In genomic region chr4:73070072-73070385, GRCh38 we compare ENCODE assay signal across 8 cellular contexts.
A peak's percentile ranks its signal among the peaks of the same experiment; 100 is the strongest.
DNase-seq lines count a peak whose midpoint lies in the region; TF ChIP-seq lines count a peak whose summit lies in the region.

No MANE protein-coding gene starts in this region.

- H3K4me3 ChIP-seq in HFF-Myc (replicated peaks; ENCODE audit: low read depth, low read length) = peak overlapping the region; percentile 70

- peaks cover 24% of the 10 kb centered on the region for H3K4me1 Mint-ChIP-seq in dendritic cell treated with granulocyte-macrophage colony-stimulating factor and Interleukin-4, amounts not matched to agents 40 ng/mL and 50 ng/mL, for 4 days (ENCODE audit: low read depth)
- peaks cover 19% of the 10 kb centered on the region for H3K4me1 Mint-ChIP-seq in nephron

- TF ChIP-seq CTCF in HFF-Myc (IDR thresholded peaks at IDR 0.05; ENCODE audit: low read depth, low read length, missing control alignments) (no peak), nephron (IDR thresholded peaks at IDR 0.05; ENCODE audit: unreplicated experiment in 3 of 3) (no peak)

- DNase-seq in SHP77 treated with DMSO at 0.1 percent for 48 hours (lab: John Stamatoyannopoulos, UW) = peak; percentile 84
- no peak for DNase-seq in SHP77 (lab: John Stamatoyannopoulos, UW)
- DNase-seq in HFF-Myc (ENCODE audit: extremely low read depth, low read depth) = no peak
- peak; percentile 72 for DNase-seq in NCI-H2227 (lab: John Stamatoyannopoulos, UW; ENCODE audit: unreplicated experiment)
- DNase-seq in stimulated activated CD4-positive, alpha-beta T cell treated with anti-CD3 and anti-CD28 coated beads, Interleukin-12 subunit alpha, Interleukin-12 subunit beta, amount 100 ng/mL, for 4 hours = no peak
- DNase-seq in C1 segment of cervical spinal cord (lab: John Stamatoyannopoulos, UW) = no peak

- H3K4me3 Mint-ChIP-seq in dendritic cell treated with granulocyte-macrophage colony-stimulating factor and Interleukin-4, amounts not matched to agents 40 ng/mL and 50 ng/mL, for 4 days = peak overlapping the region; percentile 93
- H3K4me3 Mint-ChIP-seq in nephron = peak overlapping the region; percentile 89 to 92 (median 90)

- intact Hi-C loops in dendritic cell treated with granulocyte-macrophage colony-stimulating factor and Interleukin-4, amounts not matched to agents 40 ng/mL and 50 ng/mL, for 4 days (cut with micrococcal nuclease) = loop anchor here (10.0 kb wide), 1 partner anchor 55 kb away; no protein-coding TSS in a partner anchor

- H3K36me3 Mint-ChIP-seq in dendritic cell treated with granulocyte-macrophage colony-stimulating factor and Interleukin-4, amounts not matched to agents 40 ng/mL and 50 ng/mL, for 4 days (ENCODE audit: low read depth) = peaks cover 37% of the 10 kb centered on the region
- H3K36me3 Mint-ChIP-seq in nephron (ENCODE audit: low read depth) = peaks cover 8% of the 10 kb centered on the region

- peak overlapping the region; percentile 100 for H3K27ac Mint-ChIP-seq in dendritic cell treated with granulocyte-macrophage colony-stimulating factor and Interleukin-4, amounts not matched to agents 40 ng/mL and 50 ng/mL, for 4 days
- H3K27ac Mint-ChIP-seq in nephron = peak overlapping the region; percentile 93 to 98 (median 96)

- no peaks in the 10 kb centered on the region for H3K9me3 Mint-ChIP-seq in dendritic cell treated with granulocyte-macrophage colony-stimulating factor and Interleukin-4, amounts not matched to agents 40 ng/mL and 50 ng/mL, for 4 days
- H3K9me3 Mint-ChIP-seq in nephron = no peaks in the 10 kb centered on the region

- H3K27me3 Mint-ChIP-seq in dendritic cell treated with granulocyte-macrophage colony-stimulating factor and Interleukin-4, amounts not matched to agents 40 ng/mL and 50 ng/mL, for 4 days = no peaks in the 10 kb centered on the region
- H3K27me3 Mint-ChIP-seq in nephron (ENCODE audit: low read depth) = no peaks in the 10 kb centered on the region

Comparison
In these comparisons a context has a peak if more than half of its experiments do, and no peak if none do; other contexts are left out.
1. DNase-seq: peak in SHP77 treated with DMSO at 0.1 percent for 48 hours (single experiment) and NCI-H2227 (single experiment); none in SHP77 (0 of 2), HFF-Myc (single experiment), stimulated activated CD4-positive, alpha-beta T cell treated with anti-CD3 and anti-CD28 coated beads, Interleukin-12 subunit alpha, Interleukin-12 subunit beta, amount 100 ng/mL, for 4 hours (single experiment) and C1 segment of cervical spinal cord (0 of 14).